12 cellular contexts compared by ENCODE assay signal in the genomic region with DNA sequence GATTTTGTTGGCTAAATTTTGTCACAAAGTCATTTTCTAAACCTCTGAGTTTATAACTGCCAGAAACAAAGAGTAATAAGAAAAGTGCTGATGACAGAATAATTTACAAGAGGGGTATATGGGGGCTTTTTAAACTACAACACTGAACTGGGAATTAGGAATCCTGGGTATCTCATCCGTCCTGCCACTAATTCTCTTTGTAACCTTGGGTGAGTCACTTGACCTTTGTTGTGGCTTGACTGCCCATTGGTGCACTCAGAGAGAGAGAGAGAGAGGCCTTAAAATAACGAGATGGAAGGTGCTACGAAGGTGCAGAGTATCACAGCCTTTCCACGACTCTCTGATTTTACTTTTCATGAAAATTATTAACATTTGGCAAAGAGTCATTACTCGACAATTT.
DNase-seq lines count a peak whose midpoint lies in the region; ATAC-seq and TF ChIP-seq lines count a peak whose summit lies in the region.
"Had no signal": no experiment of that assay in that cellular context is flagged by ENCODE, and none has a peak within 500 bp of the region (broad histone marks: within the 10 kb centered on the region; RNA-seq: fewer than 3 reads in every experiment).

No MANE protein-coding gene starts in this region.

- no peaks in the 10 kb centered on the region for H3K27me3 Mint-ChIP-seq in GM23338 (ENCODE audit: insufficient read depth, low read depth, poor library complexity)
- H3K27me3 Mint-ChIP-seq: CD4-positive, CD25-positive, alpha-beta regulatory T cell; naive B cell had no signal

- intact Hi-C loops in left lung (cut with DNase I) = no loop called here

- H3K4me3 Mint-ChIP-seq in GM23338 = no peak overlapping the region
- H3K4me3 Mint-ChIP-seq: CD4-positive, CD25-positive, alpha-beta regulatory T cell; naive B cell had no signal

- no peak for TF ChIP-seq CTCF in GM23338 (conservative IDR thresholded peaks at IDR 0.05; ENCODE audit: low read depth in 2 of 2)
- no peak for TF ChIP-seq CTCF in VCaP (conservative IDR thresholded peaks at IDR 0.05)
- TF ChIP-seq CTCF in foreskin keratinocyte (conservative IDR thresholded peaks at IDR 0.05) = no peak
- no peak for TF ChIP-seq CTCF in left lung (IDR thresholded peaks at IDR 0.05)

- no peaks in the 10 kb centered on the region for H3K36me3 Mint-ChIP-seq in GM23338 (ENCODE audit: low read depth)
- H3K36me3 Mint-ChIP-seq: CD4-positive, CD25-positive, alpha-beta regulatory T cell; naive B cell had no signal

- H4K20me1 ChIP-seq in GM23338 (replicated peaks; ENCODE audit: insufficient read depth) = no peaks in the 10 kb centered on the region

- H3K4me2 ChIP-seq in GM23338 = no peak overlapping the region

- no peak overlapping the region for H3K27ac Mint-ChIP-seq in GM23338
- H3K27ac Mint-ChIP-seq: CD4-positive, CD25-positive, alpha-beta regulatory T cell; naive B cell had no signal

- no peaks in the 10 kb centered on the region for H3K9me3 Mint-ChIP-seq in GM23338

- H3K4me3 ChIP-seq in GM23338 = no peak overlapping the region
- H3K4me3 ChIP-seq in skeletal muscle cell (ENCODE audit: low read depth, low read length) = no peak overlapping the region
- no peak overlapping the region for H3K4me3 ChIP-seq in left lung
- H3K4me3 ChIP-seq: cardiac muscle cell had no signal

- H3K4me1 Mint-ChIP-seq in GM23338 = peaks cover 12% of the 10 kb centered on the region; the same call in 2 of the 3 replicates
- H3K4me1 Mint-ChIP-seq: CD4-positive, CD25-positive, alpha-beta regulatory T cell; naive B cell had no signal

- peak; percentile 85 for ATAC-seq in GM23338
- peak; percentile 23 for ATAC-seq in foreskin keratinocyte
- no peak for ATAC-seq in left lung
- no peak for ATAC-seq in HG03521 (IDR thresholded peaks at IDR 0.05; ENCODE audit: unreplicated experiment)

- no peaks in the 10 kb centered on the region for H3F3A ChIP-seq in GM23338 (replicated peaks; ENCODE audit: low read depth)

- no peaks in the 10 kb centered on the region; the same call in 1 of the 2 replicates for H3K9me2 ChIP-seq in GM23338 (ENCODE audit: insufficient read depth)

- H3K27ac ChIP-seq in GM23338 (ENCODE audit: low read depth) (no peak overlapping the region), VCaP (peak overlapping the region; percentile 41), foreskin keratinocyte (no peak overlapping the region), left lung (no peak overlapping the region)
- H3K27ac ChIP-seq: cardiac muscle cell had no signal

- H3K79me2 ChIP-seq in GM23338 (replicated peaks; ENCODE audit: insufficient read depth) = no peaks in the 10 kb centered on the region

- H3K4me1 ChIP-seq in GM23338 (ENCODE audit: insufficient read depth) (peaks cover 11% of the 10 kb centered on the region), foreskin keratinocyte (peaks cover 8% of the 10 kb centered on the region), left lung (no peaks in the 10 kb centered on the region)

- H3K36me3 ChIP-seq in GM23338 (ENCODE audit: insufficient read depth) = no peaks in the 10 kb centered on the region
- no peaks in the 10 kb centered on the region for H3K36me3 ChIP-seq in left lung
- H3K36me3 ChIP-seq: cardiac muscle cell had no signal

- peak; percentile 11 for DNase-seq in GM23338 (ENCODE audit: low spot score)
- DNase-seq in foreskin keratinocyte = no peak
- DNase-seq in skeletal muscle cell (ENCODE audit: low read depth) = peak; percentile 20
- DNase-seq in medulla oblongata (ENCODE audit: extremely low spot score) = no peak
- DNase-seq in left lung = no peak
- DNase-seq in NCI-H187 treated with DMSO at 0.1 percent for 48 hours (lab: John Stamatoyannopoulos, UW) = no peak
- DNase-seq: CD4-positive, CD25-positive, alpha-beta regulatory T cell; naive B cell; substantia nigra had no signal

- H3K27me3 ChIP-seq in GM23338 (ENCODE audit: insufficient read depth) (no peaks in the 10 kb centered on the region), foreskin keratinocyte (no peaks in the 10 kb centered on the region), left lung (no peaks in the 10 kb centered on the region)
- H3K27me3 ChIP-seq: cardiac muscle cell had no signal

- peak overlapping the region; percentile 70; the same call in 1 of the 2 replicates for H2AFZ ChIP-seq in GM23338

- H3K9me3 ChIP-seq in left lung = no peaks in the 10 kb centered on the region

TF ChIP-seq in GM23338, 12 proteins besides CTCF, POLR2A, EP300 and RAD21 (continues in another document):
- TF ChIP-seq, protein P1, sequence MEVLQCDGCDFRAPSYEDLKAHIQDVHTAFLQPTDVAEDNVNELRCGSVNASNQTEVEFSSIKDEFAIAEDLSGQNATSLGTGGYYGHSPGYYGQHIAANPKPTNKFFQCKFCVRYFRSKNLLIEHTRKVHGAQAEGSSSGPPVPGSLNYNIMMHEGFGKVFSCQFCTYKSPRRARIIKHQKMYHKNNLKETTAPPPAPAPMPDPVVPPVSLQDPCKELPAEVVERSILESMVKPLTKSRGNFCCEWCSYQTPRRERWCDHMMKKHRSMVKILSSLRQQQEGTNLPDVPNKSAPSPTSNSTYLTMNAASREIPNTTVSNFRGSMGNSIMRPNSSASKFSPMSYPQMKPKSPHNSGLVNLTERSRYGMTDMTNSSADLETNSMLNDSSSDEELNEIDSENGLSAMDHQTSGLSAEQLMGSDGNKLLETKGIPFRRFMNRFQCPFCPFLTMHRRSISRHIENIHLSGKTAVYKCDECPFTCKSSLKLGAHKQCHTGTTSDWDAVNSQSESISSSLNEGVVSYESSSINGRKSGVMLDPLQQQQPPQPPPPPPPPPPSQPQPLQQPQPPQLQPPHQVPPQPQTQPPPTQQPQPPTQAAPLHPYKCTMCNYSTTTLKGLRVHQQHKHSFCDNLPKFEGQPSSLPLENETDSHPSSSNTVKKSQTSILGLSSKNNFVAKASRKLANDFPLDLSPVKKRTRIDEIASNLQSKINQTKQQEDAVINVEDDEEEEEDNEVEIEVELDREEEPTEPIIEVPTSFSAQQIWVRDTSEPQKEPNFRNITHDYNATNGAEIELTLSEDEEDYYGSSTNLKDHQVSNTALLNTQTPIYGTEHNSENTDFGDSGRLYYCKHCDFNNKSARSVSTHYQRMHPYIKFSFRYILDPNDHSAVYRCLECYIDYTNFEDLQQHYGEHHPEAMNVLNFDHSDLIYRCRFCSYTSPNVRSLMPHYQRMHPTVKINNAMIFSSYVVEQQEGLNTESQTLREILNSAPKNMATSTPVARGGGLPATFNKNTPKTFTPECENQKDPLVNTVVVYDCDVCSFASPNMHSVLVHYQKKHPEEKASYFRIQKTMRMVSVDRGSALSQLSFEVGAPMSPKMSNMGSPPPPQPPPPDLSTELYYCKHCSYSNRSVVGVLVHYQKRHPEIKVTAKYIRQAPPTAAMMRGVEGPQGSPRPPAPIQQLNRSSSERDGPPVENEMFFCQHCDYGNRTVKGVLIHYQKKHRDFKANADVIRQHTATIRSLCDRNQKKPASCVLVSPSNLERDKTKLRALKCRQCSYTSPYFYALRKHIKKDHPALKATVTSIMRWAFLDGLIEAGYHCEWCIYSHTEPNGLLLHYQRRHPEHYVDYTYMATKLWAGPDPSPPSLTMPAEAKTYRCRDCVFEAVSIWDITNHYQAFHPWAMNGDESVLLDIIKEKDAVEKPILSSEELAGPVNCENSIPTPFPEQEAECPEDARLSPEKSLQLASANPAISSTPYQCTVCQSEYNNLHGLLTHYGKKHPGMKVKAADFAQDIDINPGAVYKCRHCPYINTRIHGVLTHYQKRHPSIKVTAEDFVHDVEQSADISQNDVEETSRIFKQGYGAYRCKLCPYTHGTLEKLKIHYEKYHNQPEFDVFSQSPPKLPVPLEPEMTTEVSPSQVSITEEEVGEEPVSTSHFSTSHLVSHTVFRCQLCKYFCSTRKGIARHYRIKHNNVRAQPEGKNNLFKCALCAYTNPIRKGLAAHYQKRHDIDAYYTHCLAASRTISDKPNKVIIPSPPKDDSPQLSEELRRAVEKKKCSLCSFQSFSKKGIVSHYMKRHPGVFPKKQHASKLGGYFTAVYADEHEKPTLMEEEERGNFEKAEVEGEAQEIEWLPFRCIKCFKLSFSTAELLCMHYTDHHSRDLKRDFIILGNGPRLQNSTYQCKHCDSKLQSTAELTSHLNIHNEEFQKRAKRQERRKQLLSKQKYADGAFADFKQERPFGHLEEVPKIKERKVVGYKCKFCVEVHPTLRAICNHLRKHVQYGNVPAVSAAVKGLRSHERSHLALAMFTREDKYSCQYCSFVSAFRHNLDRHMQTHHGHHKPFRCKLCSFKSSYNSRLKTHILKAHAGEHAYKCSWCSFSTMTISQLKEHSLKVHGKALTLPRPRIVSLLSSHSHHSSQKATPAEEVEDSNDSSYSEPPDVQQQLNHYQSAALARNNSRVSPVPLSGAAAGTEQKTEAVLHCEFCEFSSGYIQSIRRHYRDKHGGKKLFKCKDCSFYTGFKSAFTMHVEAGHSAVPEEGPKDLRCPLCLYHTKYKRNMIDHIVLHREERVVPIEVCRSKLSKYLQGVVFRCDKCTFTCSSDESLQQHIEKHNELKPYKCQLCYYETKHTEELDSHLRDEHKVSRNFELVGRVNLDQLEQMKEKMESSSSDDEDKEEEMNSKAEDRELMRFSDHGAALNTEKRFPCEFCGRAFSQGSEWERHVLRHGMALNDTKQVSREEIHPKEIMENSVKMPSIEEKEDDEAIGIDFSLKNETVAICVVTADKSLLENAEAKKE (CRISPR knock-in tag; IDR thresholded peaks at IDR 0.05) = no peak
- TF ChIP-seq CREB1 (CRISPR knock-in tag; IDR thresholded peaks at IDR 0.05; ENCODE audit: low read depth) = no peak
- no peak for TF ChIP-seq JUNB (IDR thresholded peaks at IDR 0.05; ENCODE audit: unreplicated experiment)
- no peak for TF ChIP-seq ZNF331 (CRISPR knock-in tag; IDR thresholded peaks at IDR 0.05; ENCODE audit: low read depth)
- TF ChIP-seq NANOG (IDR thresholded peaks at IDR 0.05; ENCODE audit: borderline replicate concordance) = no peak
- TF ChIP-seq, protein P2, sequence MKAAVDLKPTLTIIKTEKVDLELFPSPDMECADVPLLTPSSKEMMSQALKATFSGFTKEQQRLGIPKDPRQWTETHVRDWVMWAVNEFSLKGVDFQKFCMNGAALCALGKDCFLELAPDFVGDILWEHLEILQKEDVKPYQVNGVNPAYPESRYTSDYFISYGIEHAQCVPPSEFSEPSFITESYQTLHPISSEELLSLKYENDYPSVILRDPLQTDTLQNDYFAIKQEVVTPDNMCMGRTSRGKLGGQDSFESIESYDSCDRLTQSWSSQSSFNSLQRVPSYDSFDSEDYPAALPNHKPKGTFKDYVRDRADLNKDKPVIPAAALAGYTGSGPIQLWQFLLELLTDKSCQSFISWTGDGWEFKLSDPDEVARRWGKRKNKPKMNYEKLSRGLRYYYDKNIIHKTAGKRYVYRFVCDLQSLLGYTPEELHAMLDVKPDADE (IDR thresholded peaks at IDR 0.05) = no peak
- no peak for TF ChIP-seq EZH2phosphoT487 (IDR thresholded peaks at IDR 0.05; ENCODE audit: unreplicated experiment)
- no peak for TF ChIP-seq ZNF114 (CRISPR knock-in tag; IDR thresholded peaks at IDR 0.05)
- no peak for TF ChIP-seq STAT1 (IDR thresholded peaks at IDR 0.05; ENCODE audit: unreplicated experiment)
- no peak for TF ChIP-seq EZH2 (IDR thresholded peaks at IDR 0.05; ENCODE audit: low read depth, unreplicated experiment)
- TF ChIP-seq POLR2AphosphoS5 (IDR thresholded peaks at IDR 0.05; ENCODE audit: low read depth) = no peak

Comparison
In these comparisons a context has a peak if more than half of its experiments do, and no peak if none do; other contexts are left out.
1. ATAC-seq: peak in GM23338 (single experiment) and foreskin keratinocyte (single experiment); none in left lung (single experiment) and HG03521 (single experiment).
2. DNase-seq: peak in GM23338 (single experiment) and skeletal muscle cell (single experiment); none in foreskin keratinocyte (0 of 2), medulla oblongata (single experiment), left lung (0 of 2) and NCI-H187 treated with DMSO at 0.1 percent for 48 hours (single experiment).